ENCODE assay signal across 1 cellular context in the genomic region with DNA sequence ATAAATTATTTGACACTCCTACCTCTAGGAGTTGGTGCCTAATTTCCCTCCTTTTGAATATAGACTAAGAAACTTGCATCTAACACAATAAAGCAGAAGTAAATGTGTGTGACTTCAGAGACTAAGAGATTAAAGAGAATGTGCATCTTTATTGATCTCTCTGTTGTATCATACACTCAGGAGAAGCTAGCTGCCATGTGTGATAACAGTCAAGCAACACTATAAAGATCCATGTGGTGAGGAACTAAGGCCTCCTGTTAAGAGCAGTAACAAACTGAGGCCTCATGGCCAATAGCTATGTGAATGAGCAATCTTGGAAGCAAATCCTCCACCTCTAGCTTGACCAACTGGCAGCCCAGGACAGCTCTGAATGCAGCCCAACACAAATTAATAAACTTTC.
TF ChIP-seq lines count a peak whose summit lies in the region.

No MANE protein-coding gene starts in this region.

TF ChIP-seq in K562, 482 proteins besides CTCF, POLR2A, EP300 and RAD21 (continued from another document and continues in another):
- TF ChIP-seq, protein P1, sequence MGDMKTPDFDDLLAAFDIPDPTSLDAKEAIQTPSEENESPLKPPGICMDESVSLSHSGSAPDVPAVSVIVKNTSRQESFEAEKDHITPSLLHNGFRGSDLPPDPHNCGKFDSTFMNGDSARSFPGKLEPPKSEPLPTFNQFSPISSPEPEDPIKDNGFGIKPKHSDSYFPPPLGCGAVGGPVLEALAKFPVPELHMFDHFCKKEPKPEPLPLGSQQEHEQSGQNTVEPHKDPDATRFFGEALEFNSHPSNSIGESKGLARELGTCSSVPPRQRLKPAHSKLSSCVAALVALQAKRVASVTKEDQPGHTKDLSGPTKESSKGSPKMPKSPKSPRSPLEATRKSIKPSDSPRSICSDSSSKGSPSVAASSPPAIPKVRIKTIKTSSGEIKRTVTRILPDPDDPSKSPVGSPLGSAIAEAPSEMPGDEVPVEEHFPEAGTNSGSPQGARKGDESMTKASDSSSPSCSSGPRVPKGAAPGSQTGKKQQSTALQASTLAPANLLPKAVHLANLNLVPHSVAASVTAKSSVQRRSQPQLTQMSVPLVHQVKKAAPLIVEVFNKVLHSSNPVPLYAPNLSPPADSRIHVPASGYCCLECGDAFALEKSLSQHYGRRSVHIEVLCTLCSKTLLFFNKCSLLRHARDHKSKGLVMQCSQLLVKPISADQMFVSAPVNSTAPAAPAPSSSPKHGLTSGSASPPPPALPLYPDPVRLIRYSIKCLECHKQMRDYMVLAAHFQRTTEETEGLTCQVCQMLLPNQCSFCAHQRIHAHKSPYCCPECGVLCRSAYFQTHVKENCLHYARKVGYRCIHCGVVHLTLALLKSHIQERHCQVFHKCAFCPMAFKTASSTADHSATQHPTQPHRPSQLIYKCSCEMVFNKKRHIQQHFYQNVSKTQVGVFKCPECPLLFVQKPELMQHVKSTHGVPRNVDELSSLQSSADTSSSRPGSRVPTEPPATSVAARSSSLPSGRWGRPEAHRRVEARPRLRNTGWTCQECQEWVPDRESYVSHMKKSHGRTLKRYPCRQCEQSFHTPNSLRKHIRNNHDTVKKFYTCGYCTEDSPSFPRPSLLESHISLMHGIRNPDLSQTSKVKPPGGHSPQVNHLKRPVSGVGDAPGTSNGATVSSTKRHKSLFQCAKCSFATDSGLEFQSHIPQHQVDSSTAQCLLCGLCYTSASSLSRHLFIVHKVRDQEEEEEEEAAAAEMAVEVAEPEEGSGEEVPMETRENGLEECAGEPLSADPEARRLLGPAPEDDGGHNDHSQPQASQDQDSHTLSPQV (IDR thresholded peaks at IDR 0.05): 0 out of 2 replicates have a peak, but pooled peaks have one; percentile 47
- TF ChIP-seq RCOR1 (IDR thresholded peaks at IDR 0.05; ENCODE audit: borderline replicate concordance in 1 of 2, low read depth in 2 of 2, low read length in 2 of 2): peak in 1 of 2 experiments; percentile 68; a peak in 1 of 4 replicates
- peak in 1 of 2 experiments; percentile 76; a peak in 2 of 4 replicates for TF ChIP-seq HDAC1 (IDR thresholded peaks at IDR 0.05)
- 0 out of 4 replicates have a peak, but pooled peaks of 1 of the 2 experiments have one; percentile 39 for TF ChIP-seq FOXK2 (conservative IDR thresholded peaks at IDR 0.05 in 1 of 2, IDR thresholded peaks at IDR 0.05 in 1 of 2; ENCODE audit: low read depth in 2 of 2)
- TF ChIP-seq SOX6 (IDR thresholded peaks at IDR 0.05): peak; percentile 54; the same call in 1 of the 2 replicates
- no peak for TF ChIP-seq U2AF2 (optimal IDR thresholded peaks at IDR 0.05; ENCODE audit: low read depth, low read length)
- TF ChIP-seq, protein P2, sequence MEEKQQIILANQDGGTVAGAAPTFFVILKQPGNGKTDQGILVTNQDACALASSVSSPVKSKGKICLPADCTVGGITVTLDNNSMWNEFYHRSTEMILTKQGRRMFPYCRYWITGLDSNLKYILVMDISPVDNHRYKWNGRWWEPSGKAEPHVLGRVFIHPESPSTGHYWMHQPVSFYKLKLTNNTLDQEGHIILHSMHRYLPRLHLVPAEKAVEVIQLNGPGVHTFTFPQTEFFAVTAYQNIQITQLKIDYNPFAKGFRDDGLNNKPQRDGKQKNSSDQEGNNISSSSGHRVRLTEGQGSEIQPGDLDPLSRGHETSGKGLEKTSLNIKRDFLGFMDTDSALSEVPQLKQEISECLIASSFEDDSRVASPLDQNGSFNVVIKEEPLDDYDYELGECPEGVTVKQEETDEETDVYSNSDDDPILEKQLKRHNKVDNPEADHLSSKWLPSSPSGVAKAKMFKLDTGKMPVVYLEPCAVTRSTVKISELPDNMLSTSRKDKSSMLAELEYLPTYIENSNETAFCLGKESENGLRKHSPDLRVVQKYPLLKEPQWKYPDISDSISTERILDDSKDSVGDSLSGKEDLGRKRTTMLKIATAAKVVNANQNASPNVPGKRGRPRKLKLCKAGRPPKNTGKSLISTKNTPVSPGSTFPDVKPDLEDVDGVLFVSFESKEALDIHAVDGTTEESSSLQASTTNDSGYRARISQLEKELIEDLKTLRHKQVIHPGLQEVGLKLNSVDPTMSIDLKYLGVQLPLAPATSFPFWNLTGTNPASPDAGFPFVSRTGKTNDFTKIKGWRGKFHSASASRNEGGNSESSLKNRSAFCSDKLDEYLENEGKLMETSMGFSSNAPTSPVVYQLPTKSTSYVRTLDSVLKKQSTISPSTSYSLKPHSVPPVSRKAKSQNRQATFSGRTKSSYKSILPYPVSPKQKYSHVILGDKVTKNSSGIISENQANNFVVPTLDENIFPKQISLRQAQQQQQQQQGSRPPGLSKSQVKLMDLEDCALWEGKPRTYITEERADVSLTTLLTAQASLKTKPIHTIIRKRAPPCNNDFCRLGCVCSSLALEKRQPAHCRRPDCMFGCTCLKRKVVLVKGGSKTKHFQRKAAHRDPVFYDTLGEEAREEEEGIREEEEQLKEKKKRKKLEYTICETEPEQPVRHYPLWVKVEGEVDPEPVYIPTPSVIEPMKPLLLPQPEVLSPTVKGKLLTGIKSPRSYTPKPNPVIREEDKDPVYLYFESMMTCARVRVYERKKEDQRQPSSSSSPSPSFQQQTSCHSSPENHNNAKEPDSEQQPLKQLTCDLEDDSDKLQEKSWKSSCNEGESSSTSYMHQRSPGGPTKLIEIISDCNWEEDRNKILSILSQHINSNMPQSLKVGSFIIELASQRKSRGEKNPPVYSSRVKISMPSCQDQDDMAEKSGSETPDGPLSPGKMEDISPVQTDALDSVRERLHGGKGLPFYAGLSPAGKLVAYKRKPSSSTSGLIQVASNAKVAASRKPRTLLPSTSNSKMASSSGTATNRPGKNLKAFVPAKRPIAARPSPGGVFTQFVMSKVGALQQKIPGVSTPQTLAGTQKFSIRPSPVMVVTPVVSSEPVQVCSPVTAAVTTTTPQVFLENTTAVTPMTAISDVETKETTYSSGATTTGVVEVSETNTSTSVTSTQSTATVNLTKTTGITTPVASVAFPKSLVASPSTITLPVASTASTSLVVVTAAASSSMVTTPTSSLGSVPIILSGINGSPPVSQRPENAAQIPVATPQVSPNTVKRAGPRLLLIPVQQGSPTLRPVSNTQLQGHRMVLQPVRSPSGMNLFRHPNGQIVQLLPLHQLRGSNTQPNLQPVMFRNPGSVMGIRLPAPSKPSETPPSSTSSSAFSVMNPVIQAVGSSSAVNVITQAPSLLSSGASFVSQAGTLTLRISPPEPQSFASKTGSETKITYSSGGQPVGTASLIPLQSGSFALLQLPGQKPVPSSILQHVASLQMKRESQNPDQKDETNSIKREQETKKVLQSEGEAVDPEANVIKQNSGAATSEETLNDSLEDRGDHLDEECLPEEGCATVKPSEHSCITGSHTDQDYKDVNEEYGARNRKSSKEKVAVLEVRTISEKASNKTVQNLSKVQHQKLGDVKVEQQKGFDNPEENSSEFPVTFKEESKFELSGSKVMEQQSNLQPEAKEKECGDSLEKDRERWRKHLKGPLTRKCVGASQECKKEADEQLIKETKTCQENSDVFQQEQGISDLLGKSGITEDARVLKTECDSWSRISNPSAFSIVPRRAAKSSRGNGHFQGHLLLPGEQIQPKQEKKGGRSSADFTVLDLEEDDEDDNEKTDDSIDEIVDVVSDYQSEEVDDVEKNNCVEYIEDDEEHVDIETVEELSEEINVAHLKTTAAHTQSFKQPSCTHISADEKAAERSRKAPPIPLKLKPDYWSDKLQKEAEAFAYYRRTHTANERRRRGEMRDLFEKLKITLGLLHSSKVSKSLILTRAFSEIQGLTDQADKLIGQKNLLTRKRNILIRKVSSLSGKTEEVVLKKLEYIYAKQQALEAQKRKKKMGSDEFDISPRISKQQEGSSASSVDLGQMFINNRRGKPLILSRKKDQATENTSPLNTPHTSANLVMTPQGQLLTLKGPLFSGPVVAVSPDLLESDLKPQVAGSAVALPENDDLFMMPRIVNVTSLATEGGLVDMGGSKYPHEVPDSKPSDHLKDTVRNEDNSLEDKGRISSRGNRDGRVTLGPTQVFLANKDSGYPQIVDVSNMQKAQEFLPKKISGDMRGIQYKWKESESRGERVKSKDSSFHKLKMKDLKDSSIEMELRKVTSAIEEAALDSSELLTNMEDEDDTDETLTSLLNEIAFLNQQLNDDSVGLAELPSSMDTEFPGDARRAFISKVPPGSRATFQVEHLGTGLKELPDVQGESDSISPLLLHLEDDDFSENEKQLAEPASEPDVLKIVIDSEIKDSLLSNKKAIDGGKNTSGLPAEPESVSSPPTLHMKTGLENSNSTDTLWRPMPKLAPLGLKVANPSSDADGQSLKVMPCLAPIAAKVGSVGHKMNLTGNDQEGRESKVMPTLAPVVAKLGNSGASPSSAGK (IDR thresholded peaks at IDR 0.05): peak; percentile 57; the same call in 1 of the 2 replicates
- TF ChIP-seq, protein P3, sequence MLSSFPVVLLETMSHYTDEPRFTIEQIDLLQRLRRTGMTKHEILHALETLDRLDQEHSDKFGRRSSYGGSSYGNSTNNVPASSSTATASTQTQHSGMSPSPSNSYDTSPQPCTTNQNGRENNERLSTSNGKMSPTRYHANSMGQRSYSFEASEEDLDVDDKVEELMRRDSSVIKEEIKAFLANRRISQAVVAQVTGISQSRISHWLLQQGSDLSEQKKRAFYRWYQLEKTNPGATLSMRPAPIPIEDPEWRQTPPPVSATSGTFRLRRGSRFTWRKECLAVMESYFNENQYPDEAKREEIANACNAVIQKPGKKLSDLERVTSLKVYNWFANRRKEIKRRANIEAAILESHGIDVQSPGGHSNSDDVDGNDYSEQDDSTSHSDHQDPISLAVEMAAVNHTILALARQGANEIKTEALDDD (IDR thresholded peaks at IDR 0.05): 0 out of 2 replicates have a peak, but pooled peaks have one; percentile 29
- no peak for TF ChIP-seq ZNF431 (CRISPR knock-in tag; IDR thresholded peaks at IDR 0.05)
- TF ChIP-seq L3MBTL2 (IDR thresholded peaks at IDR 0.05): peak; percentile 59
- 0 out of 2 replicates have a peak, but pooled peaks have one; percentile 42 for TF ChIP-seq ZNF79 (CRISPR knock-in tag; IDR thresholded peaks at IDR 0.05; ENCODE audit: low read depth)
- peak; percentile 27; the same call in 1 of the 2 replicates for TF ChIP-seq NCOA6 (IDR thresholded peaks at IDR 0.05)
- peak; percentile 69 for TF ChIP-seq ARID1B (IDR thresholded peaks at IDR 0.05)
- TF ChIP-seq DPF2 (IDR thresholded peaks at IDR 0.05): peak; percentile 55
- TF ChIP-seq ZNF24 (IDR thresholded peaks at IDR 0.05): peak; percentile 18; the same call in 1 of the 2 replicates
- peak; percentile 53; the same call in 1 of the 2 replicates for TF ChIP-seq CBFA2T2 (conservative IDR thresholded peaks at IDR 0.05)
- no peak for TF ChIP-seq RB1 (IDR thresholded peaks at IDR 0.05; ENCODE audit: low read depth)
- TF ChIP-seq TAL1 (IDR thresholded peaks at IDR 0.05): peak; percentile 53; the same call in 1 of the 2 replicates
- TF ChIP-seq, protein P4, sequence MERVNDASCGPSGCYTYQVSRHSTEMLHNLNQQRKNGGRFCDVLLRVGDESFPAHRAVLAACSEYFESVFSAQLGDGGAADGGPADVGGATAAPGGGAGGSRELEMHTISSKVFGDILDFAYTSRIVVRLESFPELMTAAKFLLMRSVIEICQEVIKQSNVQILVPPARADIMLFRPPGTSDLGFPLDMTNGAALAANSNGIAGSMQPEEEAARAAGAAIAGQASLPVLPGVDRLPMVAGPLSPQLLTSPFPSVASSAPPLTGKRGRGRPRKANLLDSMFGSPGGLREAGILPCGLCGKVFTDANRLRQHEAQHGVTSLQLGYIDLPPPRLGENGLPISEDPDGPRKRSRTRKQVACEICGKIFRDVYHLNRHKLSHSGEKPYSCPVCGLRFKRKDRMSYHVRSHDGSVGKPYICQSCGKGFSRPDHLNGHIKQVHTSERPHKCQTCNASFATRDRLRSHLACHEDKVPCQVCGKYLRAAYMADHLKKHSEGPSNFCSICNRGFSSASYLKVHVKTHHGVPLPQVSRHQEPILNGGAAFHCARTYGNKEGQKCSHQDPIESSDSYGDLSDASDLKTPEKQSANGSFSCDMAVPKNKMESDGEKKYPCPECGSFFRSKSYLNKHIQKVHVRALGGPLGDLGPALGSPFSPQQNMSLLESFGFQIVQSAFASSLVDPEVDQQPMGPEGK (CRISPR knock-in tag; IDR thresholded peaks at IDR 0.05; ENCODE audit: borderline replicate concordance): no peak
- peak; percentile 65 for TF ChIP-seq TCF3 (CRISPR knock-in tag; IDR thresholded peaks at IDR 0.05)
- peak; percentile 45; the same call in 1 of the 2 replicates for TF ChIP-seq SMARCA4 (IDR thresholded peaks at IDR 0.05)
- TF ChIP-seq EP400 (IDR thresholded peaks at IDR 0.05): peak; percentile 59
- no peak for TF ChIP-seq SIN3B (IDR thresholded peaks at IDR 0.05; ENCODE audit: low read depth)
- no peak for TF ChIP-seq JUND (IDR thresholded peaks at IDR 0.05; ENCODE audit: borderline replicate concordance, low read depth, low read length)
- peak; percentile 21; the same call in 1 of the 3 replicates for TF ChIP-seq JUND (tag; IDR thresholded peaks at IDR 0.05; ENCODE audit: borderline replicate concordance, low read depth, low read length)
- TF ChIP-seq MYC (IDR thresholded peaks at IDR 0.05; ENCODE audit: low read depth, low read length): peak; percentile 75
- no peak for TF ChIP-seq MYC (CRISPR knock-in tag; IDR thresholded peaks at IDR 0.05; ENCODE audit: borderline replicate concordance, low read depth)
- peak; percentile 38; the same call in 1 of the 2 replicates for TF ChIP-seq SMARCE1 (IDR thresholded peaks at IDR 0.05)
- no peak for TF ChIP-seq ATF1 (CRISPR knock-in tag; IDR thresholded peaks at IDR 0.05)
- no peak for TF ChIP-seq ATF1 (tag; IDR thresholded peaks at IDR 0.05)
- peak; percentile 33; the same call in 1 of the 2 replicates for TF ChIP-seq POLR2AphosphoS5 (IDR thresholded peaks at IDR 0.05; ENCODE audit: control insufficient read depth, insufficient read depth, low read depth, low read length)
- no peak for TF ChIP-seq POLR2G (IDR thresholded peaks at IDR 0.05; ENCODE audit: low read depth, low read length)
- peak; percentile 49; the same call in 1 of the 2 replicates for TF ChIP-seq FOXM1 (IDR thresholded peaks at IDR 0.05; ENCODE audit: low read depth)
- no peak for TF ChIP-seq FOXM1 (CRISPR knock-in tag; IDR thresholded peaks at IDR 0.05; ENCODE audit: low read depth)
- peak in 1 of 2 experiments; percentile 56; a peak in 1 of 3 replicates for TF ChIP-seq CBX3 (IDR thresholded peaks at IDR 0.05; ENCODE audit: borderline replicate concordance in 1 of 2, low read length in 2 of 2)
- peak; percentile 45; the same call in 1 of the 2 replicates for TF ChIP-seq GATA2 (CRISPR knock-in tag; IDR thresholded peaks at IDR 0.05)
- no peak for TF ChIP-seq PHF20 (IDR thresholded peaks at IDR 0.05; ENCODE audit: partially characterized antibody)
- TF ChIP-seq BACH1 (tag; IDR thresholded peaks at IDR 0.05): no peak
- TF ChIP-seq KDM1A (IDR thresholded peaks at IDR 0.05): 0 out of 4 replicates have a peak, but pooled peaks of 1 of the 2 experiments have one; percentile 15
- TF ChIP-seq TEAD4 (IDR thresholded peaks at IDR 0.05; ENCODE audit: low read length): peak; percentile 73
- TF ChIP-seq TEAD4 (CRISPR knock-in tag; IDR thresholded peaks at IDR 0.05; ENCODE audit: borderline replicate concordance): no peak
- TF ChIP-seq CBFA2T3 (IDR thresholded peaks at IDR 0.05): peak; percentile 80
- TF ChIP-seq BRD4 (IDR thresholded peaks at IDR 0.05): no peak
- peak; percentile 52; the same call in 1 of the 2 replicates for TF ChIP-seq CTBP1 (IDR thresholded peaks at IDR 0.05; ENCODE audit: borderline replicate concordance)
- no peak for TF ChIP-seq BHLHE40 (IDR thresholded peaks at IDR 0.05; ENCODE audit: low read length)
- peak; percentile 40 for TF ChIP-seq NCOR1 (IDR thresholded peaks at IDR 0.05)
